16 cellular contexts compared by ENCODE assay signal in genomic region chr2:231512222-231512621, GRCh38. TPM values are rescaled to one million over a fixed set of nuclear protein-coding genes. Genes with fewer than 3 reads are reported as not detected.
DNase-seq lines count a peak whose midpoint lies in the region; ATAC-seq and TF ChIP-seq lines count a peak whose summit lies in the region.
"Had no signal": no experiment of that assay in that cellular context is flagged by ENCODE, and none has a peak within 500 bp of the region (broad histone marks: within the 10 kb centered on the region; RNA-seq: fewer than 3 reads in every experiment).

No MANE protein-coding gene starts in this region.

- no peaks in the 10 kb centered on the region for H3K9me2 ChIP-seq in DOHH2 (replicated peaks; ENCODE audit: control insufficient read depth, low read length)

- H3K4me1 ChIP-seq in DOHH2 (ENCODE audit: control insufficient read depth, low read length): peaks cover 22% of the 10 kb centered on the region
- peaks cover 8% of the 10 kb centered on the region for H3K4me1 ChIP-seq in neural progenitor cell
- no peaks in the 10 kb centered on the region for H3K4me1 ChIP-seq in prostate gland (replicated peaks)
- peaks cover 0 to 8% of the 10 kb centered on the region in 2 donors for H3K4me1 ChIP-seq in left lung

- 0 out of 2 replicates have a peak overlapping the region, but pooled peaks have one; percentile 4 for H3K4me2 ChIP-seq in DOHH2 (ENCODE audit: low read length)
- H3K4me2 ChIP-seq in neural progenitor cell: no peak overlapping the region
- H3K4me2 ChIP-seq: hepatocyte had no signal

- H4K20me1 ChIP-seq in DOHH2 (ENCODE audit: control insufficient read depth, insufficient read depth, low read depth, low read length) (no peaks in the 10 kb centered on the region), neural progenitor cell (ENCODE audit: low read depth) (no peaks in the 10 kb centered on the region)

- H3K4me3 Mint-ChIP-seq in chondrocyte (ENCODE audit: unreplicated experiment): no peak overlapping the region
- peak overlapping the region; percentile 59 for H3K4me3 Mint-ChIP-seq in neural progenitor cell

- H3K36me3 Mint-ChIP-seq in chondrocyte (ENCODE audit: low read depth) (no peaks in the 10 kb centered on the region), neural progenitor cell (peaks cover 1% of the 10 kb centered on the region)

- no peak overlapping the region for H2AFZ ChIP-seq in neural progenitor cell (replicated peaks)
- H2AFZ ChIP-seq: hepatocyte had no signal

- H3K9ac ChIP-seq in neural progenitor cell: no peak overlapping the region

- no peak overlapping the region for H3K4me3 ChIP-seq in DOHH2 (ENCODE audit: low read length)
- H3K4me3 ChIP-seq in neural progenitor cell: no peak overlapping the region
- no peak overlapping the region for H3K4me3 ChIP-seq in prostate gland
- no peak overlapping the region for H3K4me3 ChIP-seq in MG63
- H3K4me3 ChIP-seq in left lung: no peak overlapping the region
- H3K4me3 ChIP-seq: hepatocyte, mucosa of descending colon, SJSA1 had no signal

- H3K27me3 ChIP-seq in DOHH2 (ENCODE audit: control insufficient read depth, low read length) (no peaks in the 10 kb centered on the region), neural progenitor cell (peaks cover 8% of the 10 kb centered on the region), prostate gland (replicated peaks; ENCODE audit: insufficient read depth) (no peaks in the 10 kb centered on the region), MG63 (no peaks in the 10 kb centered on the region), left lung (no peaks in the 10 kb centered on the region)
- H3K27me3 ChIP-seq: hepatocyte, SJSA1 had no signal

- H3K9me3 Mint-ChIP-seq in chondrocyte (ENCODE audit: low read depth) (no peaks in the 10 kb centered on the region), neural progenitor cell (no peaks in the 10 kb centered on the region)
- H3K9me3 Mint-ChIP-seq: activated naive CD4-positive, alpha-beta T cell treated with anti-CD3 and anti-CD28 coated beads, Interleukin-2, amount 50 U/mL, for 72 hours; endodermal cell had no signal

- peak; percentile 68 to 81 for DNase-seq in NCI-H526 (lab: John Stamatoyannopoulos, UW)
- peak; percentile 39 for DNase-seq in chondrocyte (ENCODE audit: low spot score)
- no peak for DNase-seq in neural progenitor cell (ENCODE audit: low spot score)
- DNase-seq in HUDEP-2 (lab: John Stamatoyannopoulos, UW; ENCODE audit: unreplicated experiment in 76 of 76): no peak
- no peak for DNase-seq in prostate gland (ENCODE audit: low spot score)
- DNase-seq in MG63: no peak
- DNase-seq in left lung: no peak
- DNase-seq: activated CD4-positive, alpha-beta T cell treated with anti-CD3 and anti-CD28 coated beads for 4 hours; endodermal cell; mucosa of descending colon; NCI-H510A had no signal

- no peak for TF ChIP-seq CTCF in DOHH2 (IDR thresholded peaks at IDR 0.05; ENCODE audit: low read depth, low read length, poor library complexity, severe bottlenecking)
- no peak for TF ChIP-seq CTCF in chondrocyte (IDR thresholded peaks at IDR 0.05)
- TF ChIP-seq CTCF in neural progenitor cell (IDR thresholded peaks at IDR 0.05): no peak
- no peak for TF ChIP-seq CTCF in prostate gland (IDR thresholded peaks at IDR 0.05)
- no peak for TF ChIP-seq CTCF in left lung (IDR thresholded peaks at IDR 0.05)

- H3K79me2 ChIP-seq in DOHH2 (ENCODE audit: control insufficient read depth, low read length): peaks cover 13% of the 10 kb centered on the region
- H3K79me2 ChIP-seq in neural progenitor cell (ENCODE audit: low read depth): peaks cover 7% of the 10 kb centered on the region
- H3K79me2 ChIP-seq: hepatocyte had no signal

- peaks cover 17% of the 10 kb centered on the region for H3K4me1 Mint-ChIP-seq in chondrocyte (ENCODE audit: low read depth)
- H3K4me1 Mint-ChIP-seq in neural progenitor cell: peaks cover 17% of the 10 kb centered on the region

- H3K27ac ChIP-seq in DOHH2 (ENCODE audit: low read depth, low read length) (no peak overlapping the region), neural progenitor cell (no peak overlapping the region), prostate gland (no peak overlapping the region), left lung (no peak overlapping the region)
- H3K27ac ChIP-seq: hepatocyte, SJSA1 had no signal

- intact Hi-C loops in prostate gland (cut with DNase I): no loop called here
- intact Hi-C loops in left lung (cut with DNase I): no loop called here

- no peak overlapping the region for H3K27ac Mint-ChIP-seq in chondrocyte (ENCODE audit: unreplicated experiment)
- no peak overlapping the region for H3K27ac Mint-ChIP-seq in neural progenitor cell
- H3K27ac Mint-ChIP-seq: endodermal cell had no signal

- H3K9me3 ChIP-seq in DOHH2 (ENCODE audit: control insufficient read depth, insufficient read depth, low read length) (no peaks in the 10 kb centered on the region), neural progenitor cell (ENCODE audit: low read depth) (no peaks in the 10 kb centered on the region), prostate gland (no peaks in the 10 kb centered on the region), MG63 (no peaks in the 10 kb centered on the region), left lung (no peaks in the 10 kb centered on the region)
- H3K9me3 ChIP-seq: mucosa of descending colon, SJSA1 had no signal

- TF ChIP-seq POLR2A in prostate gland (IDR thresholded peaks at IDR 0.05): no peak

- WGBS in prostate gland: 53% methylated on average over 5 of the region's 5 CpGs

- no peak for ATAC-seq in left lung
- ATAC-seq: activated naive CD4-positive, alpha-beta T cell treated with anti-CD3 and anti-CD28 coated beads, Interleukin-2, amount 50 U/mL, for 72 hours; mucosa of descending colon had no signal

- peaks cover 12% of the 10 kb centered on the region for H3K36me3 ChIP-seq in DOHH2 (ENCODE audit: control insufficient read depth, low read length)
- no peaks in the 10 kb centered on the region for H3K36me3 ChIP-seq in neural progenitor cell
- H3K36me3 ChIP-seq in prostate gland: no peaks in the 10 kb centered on the region
- H3K36me3 ChIP-seq in MG63: no peaks in the 10 kb centered on the region
- H3K36me3 ChIP-seq in left lung: no peaks in the 10 kb centered on the region
- H3K36me3 ChIP-seq: SJSA1 had no signal

- H3K27me3 Mint-ChIP-seq in chondrocyte (ENCODE audit: low read depth): no peaks in the 10 kb centered on the region
- H3K27me3 Mint-ChIP-seq in neural progenitor cell (ENCODE audit: insufficient read depth, low read depth): peaks cover 4% of the 10 kb centered on the region

- peaks cover 23% of the 10 kb centered on the region for H3F3A ChIP-seq in DOHH2 (ENCODE audit: control insufficient read depth, insufficient read depth)
- H3F3A ChIP-seq in neural progenitor cell (ENCODE audit: low read depth): no peaks in the 10 kb centered on the region

RNA-seq across cellular contexts. Expression of gene NMUR1, which starts 18.0 kb away (rescaled TPM):
- 0.10 TPM in 1 of 3 replicates, not detected in the others for total RNA-seq in chondrocyte
- total RNA-seq in neural progenitor cell (ENCODE audit: low replicate concordance): 0.52 and 0.56 TPM in 2 replicates
- 1 to 10 TPM; 1.1 to 4.3 TPM for total RNA-seq in prostate gland
- not detected in 2 replicates for total RNA-seq in MG63 (2014; rRNA removed; shearing (Covaris generic); ENCODE audit: low replicate concordance)
- total RNA-seq in left lung: 1 to 10 TPM in 1 of 2 donors, under 1 TPM in 1; 0.96 to 1.1 TPM
- total RNA-seq: activated naive CD4-positive, alpha-beta T cell treated with anti-CD3 and anti-CD28 coated beads, Interleukin-2, amount 50 U/mL, for 72 hours; M059J had no signal

RNA-seq across cellular contexts. Expression of gene NCL, which starts 47.9 kb away (rescaled TPM):
- total RNA-seq in chondrocyte: 298 to 471 TPM (median 302 TPM) in 3 replicates
- total RNA-seq in neural progenitor cell (ENCODE audit: low replicate concordance): 257 and 354 TPM in 2 replicates
- 100 to 1,000 TPM in 1 of 2 donors, 10 to 100 TPM in 1; 92.0 to 160 TPM for total RNA-seq in prostate gland
- total RNA-seq in MG63 (2014; rRNA removed; shearing (Covaris generic); ENCODE audit: low replicate concordance): 176 and 228 TPM in 2 replicates
- 100 to 1,000 TPM; 280 to 434 TPM for total RNA-seq in left lung

Comparison
In these comparisons a context has a peak if more than half of its experiments do, and no peak if none do; other contexts are left out.
1. DNase-seq: peak in NCI-H526 (2 of 2) and chondrocyte (single experiment); none in neural progenitor cell (single experiment), HUDEP-2 (0 of 76), prostate gland (single experiment), MG63 (single experiment) and left lung (0 of 2).